Comparison of ENCODE assay signal across 8 cellular contexts in genomic region chr15:30755036-30755687, GRCh38.
DNase-seq lines count a peak whose midpoint lies in the region; ATAC-seq, FAIRE-seq and TF ChIP-seq lines count a peak whose summit lies in the region.
"Not testable (repeated sequence)": the region's sequence is repeated elsewhere in the genome, so short reads cannot be mapped to it uniquely, and the experiment has no call there.

No MANE protein-coding gene starts in this region.

- 17% methylated on average over 1 of the region's 7 CpGs; no CpG with 5 or more reads in 1 of the 2 experiments for WGBS in endodermal cell (ENCODE audit: insufficient coverage in 1 of 2, insufficient read length in 1 of 2), 2 experiments
- 0 to 20% methylated on average over 1 to 2 of the region's 7 CpGs for WGBS in upper lobe of left lung, 2 donors

- peak; percentile 99 for FAIRE-seq in GM18507 (lab: Jason Lieb, UNC)

- not testable (repeated sequence) for H3K27me3 Mint-ChIP-seq in T-helper 17 cell; activated T-cell treated with anti-CD3 and anti-CD28 coated beads, Interleukin-2, amount 50 U/mL, for 72 hours (ENCODE audit: low read depth); endodermal cell (ENCODE audit: insufficient read depth)

- not testable (repeated sequence) for H3K9ac ChIP-seq in endodermal cell (ENCODE audit: extremely low read depth, low read length, poor library complexity, severe bottlenecking)

- not testable (repeated sequence) for H3K4me1 ChIP-seq in endodermal cell (ENCODE audit: control insufficient read depth, insufficient read depth, low read length); lower lobe of right lung; upper lobe of left lung

- H3K27ac ChIP-seq in endodermal cell (ENCODE audit: low read depth, low read length); lower lobe of right lung; upper lobe of left lung: not testable (repeated sequence)

- peak; percentile 82 for ATAC-seq in HG02759 (IDR thresholded peaks at IDR 0.05; ENCODE audit: unreplicated experiment)
- peak; percentile 81 for ATAC-seq in T-helper 17 cell
- ATAC-seq in activated T-cell treated with anti-CD3 and anti-CD28 coated beads, Interleukin-2, amount 50 U/mL, for 72 hours (replicated peaks in 1 of 2), result peak; percentile 65 to 68
- peak; percentile 83 to 87 for ATAC-seq in lower lobe of right lung
- ATAC-seq in upper lobe of left lung (ENCODE audit: low FRiP score in 2 of 2), result peak; percentile 83 to 87

- intact Hi-C loops in lower lobe of right lung (cut with DNase I), result not testable (repeated sequence)

- H3K9me3 Mint-ChIP-seq in activated T-cell treated with anti-CD3 and anti-CD28 coated beads, Interleukin-2, amount 50 U/mL, for 72 hours; endodermal cell: not testable (repeated sequence)

- not testable (repeated sequence) for H3K4me3 Mint-ChIP-seq in T-helper 17 cell; activated T-cell treated with anti-CD3 and anti-CD28 coated beads, Interleukin-2, amount 50 U/mL, for 72 hours; endodermal cell

- H3K9me3 ChIP-seq in T-helper 17 cell (ENCODE audit: control insufficient read depth, low read length, poor library complexity, severe bottlenecking); endodermal cell (ENCODE audit: control insufficient read depth, low read length); lower lobe of right lung; upper lobe of left lung: not testable (repeated sequence)

- TF ChIP-seq EP300 in upper lobe of left lung (IDR thresholded peaks at IDR 0.05), result not testable (repeated sequence)

- not testable (repeated sequence) for H3K4me1 Mint-ChIP-seq in T-helper 17 cell; activated T-cell treated with anti-CD3 and anti-CD28 coated beads, Interleukin-2, amount 50 U/mL, for 72 hours (ENCODE audit: low read depth); endodermal cell

- TF ChIP-seq CTCF in endodermal cell (conservative IDR thresholded peaks at IDR 0.05), result peak; percentile 68
- peak; percentile 41 for TF ChIP-seq CTCF in lower lobe of right lung (IDR thresholded peaks at IDR 0.05)
- peak in 2 of 6 experiments; percentile 19 to 30 for TF ChIP-seq CTCF in upper lobe of left lung (IDR thresholded peaks at IDR 0.05)

- not testable (repeated sequence) for H3K4me3 ChIP-seq in endodermal cell (ENCODE audit: low read length); lower lobe of right lung; upper lobe of left lung

- not testable (repeated sequence) for H3K36me3 Mint-ChIP-seq in T-helper 17 cell (ENCODE audit: low read depth)
- peaks cover 4 to 14% of the 10 kb centered on the region in 2 donors for H3K36me3 Mint-ChIP-seq in activated T-cell treated with anti-CD3 and anti-CD28 coated beads, Interleukin-2, amount 50 U/mL, for 72 hours (ENCODE audit: insufficient read depth in 2 of 2)
- H3K36me3 Mint-ChIP-seq in endodermal cell (ENCODE audit: low read depth), result peaks cover 26% of the 10 kb centered on the region

- H3K27me3 ChIP-seq in endodermal cell (ENCODE audit: control insufficient read depth, insufficient read depth, low read length, poor library complexity, severe bottlenecking); lower lobe of right lung (ENCODE audit: low read depth); upper lobe of left lung: not testable (repeated sequence)

- peaks cover 12% of the 10 kb centered on the region for H3K36me3 ChIP-seq in endodermal cell (ENCODE audit: control insufficient read depth, insufficient read depth, low read length)
- H3K36me3 ChIP-seq in lower lobe of right lung, upper lobe of left lung: not testable (repeated sequence)

- not testable (repeated sequence) for TF ChIP-seq POLR2A in upper lobe of left lung (IDR thresholded peaks at IDR 0.05)

- not testable (repeated sequence) for H3K27ac Mint-ChIP-seq in T-helper 17 cell; activated T-cell treated with anti-CD3 and anti-CD28 coated beads, Interleukin-2, amount 50 U/mL, for 72 hours; endodermal cell

- DNase-seq in GM18507 (ENCODE audit: extremely low spot score, insufficient read length, low read depth); endodermal cell: not testable (repeated sequence)
- DNase-seq in T-helper 17 cell (peak; percentile 59 to 71 (median 67)), lower lobe of right lung (peak; percentile 74), upper lobe of left lung (peak in 1 of 2 donors; percentile 56)
- peak; percentile 71 to 79 for DNase-seq in activated T-cell treated with anti-CD3 and anti-CD28 coated beads, Interleukin-2, amount 50 U/mL, for 72 hours
- DNase-seq in stimulated activated CD4-positive, alpha-beta T cell treated with anti-CD3 and anti-CD28 coated beads, Interleukin-1b, Interleukin-23, amount 100 ng/mL, for 24 hours (ENCODE audit: low read depth in 4 of 4, low spot score in 1 of 4), result peak; percentile 38 to 79 (median 47)
